In the genomic region with DNA sequence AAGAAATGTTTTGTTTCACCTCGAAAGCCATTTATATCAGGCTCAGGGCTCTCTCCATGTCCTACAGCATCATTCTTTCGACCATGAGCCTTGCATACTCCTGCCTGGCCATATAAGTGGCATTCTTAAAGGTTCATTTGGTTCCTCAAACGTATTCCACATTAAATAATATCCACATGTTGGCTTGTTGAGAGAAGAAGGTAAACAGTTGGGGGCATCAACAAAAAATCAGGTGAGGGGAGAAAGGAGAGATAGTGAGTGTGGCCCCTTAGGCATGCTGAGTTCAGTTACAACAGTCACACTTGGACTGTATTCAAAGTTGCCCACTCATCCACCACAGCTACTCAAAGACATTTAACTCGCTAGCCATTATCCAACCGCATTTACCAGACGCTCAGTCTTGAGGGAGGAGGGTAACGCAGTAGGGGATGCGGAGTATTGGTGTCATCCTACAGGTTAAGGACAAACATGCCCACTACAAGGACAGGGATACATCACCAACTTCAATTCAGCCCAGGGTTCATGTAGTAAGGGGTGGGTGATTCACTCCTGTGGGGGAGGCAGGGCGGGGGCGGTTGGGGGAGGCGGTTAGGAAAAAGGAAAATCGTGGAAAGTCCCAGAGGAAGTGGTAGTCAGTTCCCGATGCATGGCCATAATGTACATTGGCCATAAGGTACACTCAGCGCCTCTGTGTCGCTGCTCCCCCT, we compare ENCODE assay signal across 8 cellular contexts. TPM values are rescaled to one million over a fixed set of nuclear protein-coding genes. Genes with fewer than 3 reads are reported as not detected.
A peak's percentile ranks its signal among the peaks of the same experiment; 100 is the strongest.
DNase-seq lines count a peak whose midpoint lies in the region; ATAC-seq and TF ChIP-seq lines count a peak whose summit lies in the region.

No MANE protein-coding gene starts in this region.

- no peak overlapping the region for H2BK5ac ChIP-seq in neuronal stem cell (ENCODE audit: low read length)

- peak overlapping the region; percentile 19 for H3K23ac ChIP-seq in neuronal stem cell (ENCODE audit: low read depth, low read length, poor library complexity)

- peak overlapping the region; percentile 42 for H3K14ac ChIP-seq in neuronal stem cell (ENCODE audit: low read length)

- TF ChIP-seq CTCF in PC-3 (conservative IDR thresholded peaks at IDR 0.05; ENCODE audit: low read depth, low read length) (no peak), MM.1S (IDR thresholded peaks at IDR 0.05; ENCODE audit: low read length) (no peak)

- no peak overlapping the region for H2AK5ac ChIP-seq in neuronal stem cell (ENCODE audit: low read depth, low read length)

- peak; percentile 7 for ATAC-seq in PC-3
- no peak for ATAC-seq in GM21723 (IDR thresholded peaks at IDR 0.05; ENCODE audit: unreplicated experiment)
- no peak for ATAC-seq in GM19035 (IDR thresholded peaks at IDR 0.05; ENCODE audit: unreplicated experiment)

- H3K4me2 ChIP-seq in PC-3 (ENCODE audit: low read length): peak overlapping the region; percentile 98
- peak overlapping the region; percentile 88 for H3K4me2 ChIP-seq in neuronal stem cell (ENCODE audit: insufficient read depth, low read length, poor library complexity, severe bottlenecking)
- H3K4me2 ChIP-seq in MM.1S (ENCODE audit: low read depth, low read length): no peak overlapping the region

- no peak overlapping the region for H2BK15ac ChIP-seq in neuronal stem cell (ENCODE audit: low read length)

- no peak overlapping the region for H4K8ac ChIP-seq in neuronal stem cell (ENCODE audit: low read depth, low read length)

- peak; percentile 96 for DNase-seq in Daoy (ENCODE audit: low read depth)
- DNase-seq in PC-3: peak; percentile 58
- DNase-seq in neuronal stem cell (ENCODE audit: low spot score): no peak
- DNase-seq in epidermal melanocyte (ENCODE audit: insufficient read length, low spot score): no peak
- DNase-seq in MM.1S: no peak

- peaks cover 5% of the 10 kb centered on the region for H3K79me1 ChIP-seq in neuronal stem cell (ENCODE audit: low read depth, low read length)

- H3K27me3 ChIP-seq in PC-3 (ENCODE audit: low read length): no peaks in the 10 kb centered on the region
- no peaks in the 10 kb centered on the region for H3K27me3 ChIP-seq in esophagus (ENCODE audit: control insufficient read depth in 1 of 2, insufficient read depth in 2 of 2, low read length in 2 of 2)
- H3K27me3 ChIP-seq in neuronal stem cell (ENCODE audit: control insufficient read depth in 3 of 3, insufficient read depth in 3 of 3, low read depth in 1 of 3, low read length in 3 of 3): peaks cover 0 to 21% (median 0%) of the 10 kb centered on the region in 3 experiments
- no peaks in the 10 kb centered on the region for H3K27me3 ChIP-seq in MM.1S (replicated peaks; ENCODE audit: insufficient read depth, low read length)

- H2BK12ac ChIP-seq in neuronal stem cell (ENCODE audit: low read length): no peak overlapping the region

- H3K27ac ChIP-seq in PC-3 (ENCODE audit: low read length): peak overlapping the region; percentile 61
- H3K27ac ChIP-seq in esophagus (ENCODE audit: low read depth in 2 of 2, low read length in 1 of 2): no peak overlapping the region
- H3K27ac ChIP-seq in neuronal stem cell (replicated peaks; ENCODE audit: low read length): no peak overlapping the region
- H3K27ac ChIP-seq in MM.1S (ENCODE audit: low read length): no peak overlapping the region

- H3K9me2 ChIP-seq in PC-3 (replicated peaks; ENCODE audit: low read length) (no peaks in the 10 kb centered on the region), MM.1S (replicated peaks; ENCODE audit: insufficient read depth, low read length) (no peaks in the 10 kb centered on the region)

- no TSS peak for BruUV-seq in PC-3 (replicated peaks; lab: Mats Ljungman, UMichigan)

- H3K36me3 ChIP-seq in PC-3 (ENCODE audit: low read depth, low read length) (no peaks in the 10 kb centered on the region), esophagus (ENCODE audit: control insufficient read depth in 2 of 2, insufficient read depth in 2 of 2, low read length in 1 of 2) (no peaks in the 10 kb centered on the region), neuronal stem cell (replicated peaks in 1 of 2; ENCODE audit: control insufficient read depth in 2 of 2, insufficient read depth in 2 of 2, low read length in 2 of 2) (peaks cover 0 to 5% of the 10 kb centered on the region in 2 donors), MM.1S (replicated peaks; ENCODE audit: insufficient read depth, low read length) (no peaks in the 10 kb centered on the region)

- H3F3A ChIP-seq in PC-3 (ENCODE audit: low read length, unreplicated experiment): peaks cover 3% of the 10 kb centered on the region
- H3F3A ChIP-seq in MM.1S (ENCODE audit: insufficient read depth, low read length): no peaks in the 10 kb centered on the region

- no peak overlapping the region for H3K4ac ChIP-seq in neuronal stem cell (ENCODE audit: low read length)

- intact Hi-C loops in PC-3 (cut with micrococcal nuclease): no loop called here

- peak overlapping the region; percentile 63 for H3K18ac ChIP-seq in neuronal stem cell (ENCODE audit: low read length)

- POLR2A ChIA-PET in PC-3 (lab: Charles Lee; ENCODE audit: unreplicated experiment): no interaction called here

- H3K4me1 ChIP-seq in PC-3 (ENCODE audit: insufficient read depth, low read length): peaks cover 20% of the 10 kb centered on the region
- H3K4me1 ChIP-seq in esophagus (ENCODE audit: control insufficient read depth in 2 of 2, insufficient read depth in 2 of 2, low read length in 1 of 2): peaks cover 3 to 5% of the 10 kb centered on the region in 2 donors
- H3K4me1 ChIP-seq in neuronal stem cell (ENCODE audit: control insufficient read depth in 2 of 2, insufficient read depth in 1 of 2, low read depth in 1 of 2, low read length in 2 of 2): peaks cover 7% of the 10 kb centered on the region in 2 donors
- no peaks in the 10 kb centered on the region for H3K4me1 ChIP-seq in MM.1S (ENCODE audit: low read length)

- no peaks in the 10 kb centered on the region for H3K9me3 ChIP-seq in PC-3 (ENCODE audit: low read length)
- H3K9me3 ChIP-seq in esophagus (ENCODE audit: control insufficient read depth in 2 of 2, insufficient read depth in 1 of 2, low read depth in 1 of 2, low read length in 1 of 2): no peaks in the 10 kb centered on the region
- H3K9me3 ChIP-seq in neuronal stem cell (replicated peaks in 1 of 2; ENCODE audit: control insufficient read depth in 2 of 2, insufficient read depth in 1 of 2, low read depth in 1 of 2, low read length in 2 of 2): peaks cover 0 to 4% of the 10 kb centered on the region in 2 donors
- H3K9me3 ChIP-seq in MM.1S (replicated peaks; ENCODE audit: insufficient read depth, low read length): no peaks in the 10 kb centered on the region

- H4K20me1 ChIP-seq in PC-3 (ENCODE audit: low read length): no peaks in the 10 kb centered on the region
- no peaks in the 10 kb centered on the region for H4K20me1 ChIP-seq in MM.1S (ENCODE audit: insufficient read depth, low read length)

- H2AFZ ChIP-seq in PC-3 (ENCODE audit: low read length) (peak overlapping the region; percentile 91), neuronal stem cell (ENCODE audit: low read length) (peak overlapping the region; percentile 99), MM.1S (ENCODE audit: low read length) (no peak overlapping the region)

- H3K79me2 ChIP-seq in PC-3 (ENCODE audit: low read length) (peaks cover 60% of the 10 kb centered on the region), MM.1S (ENCODE audit: low read length) (no peaks in the 10 kb centered on the region)

- 55 to 60% methylated on average over 15 of the region's 15 CpGs for WGBS in esophagus, 2 donors
- WGBS in neuronal stem cell (ENCODE audit: extremely low coverage in 2 of 2, insufficient read length in 2 of 2, insufficient replicate concordance in 1 of 2), 2 donors: no CpG with 5 or more reads among the region's 15 CpGs

- CTCF ChIA-PET in PC-3 (lab: Charles Lee): no interaction called here

- H3K4me3 ChIP-seq in PC-3 (ENCODE audit: low read length) (peak overlapping the region; percentile 92), esophagus (ENCODE audit: low read depth in 1 of 2, low read length in 2 of 2) (peak overlapping the region; percentile 80 to 84), neuronal stem cell (ENCODE audit: low read length in 2 of 2) (peak overlapping the region; percentile 90 to 95), MM.1S (ENCODE audit: low read length) (no peak overlapping the region)

- no peak overlapping the region for H4K91ac ChIP-seq in neuronal stem cell (ENCODE audit: low read depth, low read length, poor library complexity)

- H3K9ac ChIP-seq in PC-3 (ENCODE audit: low read length): peak overlapping the region; percentile 83
- H3K9ac ChIP-seq in neuronal stem cell (ENCODE audit: low read depth, low read length, poor library complexity): peak overlapping the region; percentile 60
- H3K9ac ChIP-seq in MM.1S (ENCODE audit: low read length): no peak overlapping the region

- H2BK120ac ChIP-seq in neuronal stem cell (ENCODE audit: low read depth, low read length): no peak overlapping the region

RNA-seq across cellular contexts. Expression of a gene that starts 1.4 kb away (rescaled TPM):
- total RNA-seq in Daoy (2014; rRNA removed; shearing (Covaris generic)): 16.6 and 18.1 TPM in 2 replicates
- total RNA-seq in PC-3 (2014; rRNA removed): 3.9 and 5.3 TPM in 2 replicates
- under 1 TPM; 0.26 to 0.40 TPM for polyA plus RNA-seq in esophagus
- polyA plus RNA-seq in neuronal stem cell (2013, experiment 1 of 2): 4.7 TPM
- polyA plus RNA-seq in neuronal stem cell (2013, experiment 2 of 2): 4.7 TPM

Comparison
In these comparisons a context has a peak if more than half of its experiments do, and no peak if none do; other contexts are left out.
1. DNase-seq: peak in Daoy (single experiment) and PC-3 (single experiment); none in neuronal stem cell (single experiment), epidermal melanocyte (single experiment) and MM.1S (single experiment).